1 cellular context compared by ENCODE assay signal in the genomic region with DNA sequence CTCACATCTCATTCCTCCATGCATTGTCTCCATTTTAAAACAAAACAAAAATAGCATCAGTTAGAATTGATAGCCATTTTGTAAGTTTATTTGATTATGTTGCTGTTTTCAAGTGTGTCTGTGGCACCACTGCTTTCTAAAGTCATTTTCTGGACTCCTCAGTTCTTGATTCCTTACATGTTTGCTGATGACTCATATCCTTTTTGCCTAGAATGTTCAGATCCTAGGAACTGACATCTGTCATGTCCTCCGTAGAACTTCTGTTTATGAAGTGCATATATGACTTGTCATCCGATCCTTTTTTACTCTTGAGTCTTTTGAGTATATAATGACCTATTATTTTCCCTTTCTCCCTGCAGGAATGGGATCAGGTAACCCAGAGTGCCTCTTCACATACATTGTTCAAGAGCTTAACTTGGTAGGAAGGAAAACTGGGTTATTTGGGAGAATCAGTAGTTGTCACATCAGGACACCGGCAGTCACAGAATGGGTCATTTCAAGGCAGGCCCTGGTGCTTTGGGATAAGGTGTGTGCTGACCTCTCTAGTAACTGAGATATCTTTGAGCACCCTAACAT.
A peak's percentile ranks its signal among the peaks of the same experiment; 100 is the strongest.
TF ChIP-seq lines count a peak whose summit lies in the region.

No MANE protein-coding gene starts in this region.

TF ChIP-seq in HepG2, 621 proteins besides CTCF, POLR2A, EP300 and RAD21 (continued from another document and continues in another):
- TF ChIP-seq THAP8 (CRISPR knock-in tag; IDR thresholded peaks at IDR 0.05; ENCODE audit: borderline replicate concordance) (no peak), MAZ (IDR thresholded peaks at IDR 0.05; ENCODE audit: borderline replicate concordance, low read depth, low read length) (no peak), MAZ (CRISPR knock-in tag; IDR thresholded peaks at IDR 0.05; ENCODE audit: low read depth) (no peak), KDM5A (IDR thresholded peaks at IDR 0.05; ENCODE audit: borderline replicate concordance, low read length) (no peak), MXI1 (IDR thresholded peaks at IDR 0.05; ENCODE audit: borderline replicate concordance, low read depth, low read length) (no peak), ZNF33A (CRISPR knock-in tag; IDR thresholded peaks at IDR 0.05; ENCODE audit: borderline replicate concordance) (no peak), FLYWCH1 (CRISPR knock-in tag; IDR thresholded peaks at IDR 0.05) (no peak), ERF (CRISPR knock-in tag; IDR thresholded peaks at IDR 0.05) (no peak), TMF1 (CRISPR knock-in tag; IDR thresholded peaks at IDR 0.05; ENCODE audit: low read depth) (no peak), ZNF432 (CRISPR knock-in tag; IDR thresholded peaks at IDR 0.05; ENCODE audit: borderline replicate concordance) (no peak), ZNF878 (CRISPR knock-in tag; IDR thresholded peaks at IDR 0.05) (no peak), ZBTB2 (CRISPR knock-in tag; IDR thresholded peaks at IDR 0.05; ENCODE audit: low read depth) (no peak), GTF2F1 (IDR thresholded peaks at IDR 0.05; ENCODE audit: low read length) (no peak), THAP11 (CRISPR knock-in tag; IDR thresholded peaks at IDR 0.05) (no peak), ZNF160 (CRISPR knock-in tag; IDR thresholded peaks at IDR 0.05) (no peak), ETV6 (CRISPR knock-in tag; conservative IDR thresholded peaks at IDR 0.05) (no peak), ZNF737 (CRISPR knock-in tag; IDR thresholded peaks at IDR 0.05; ENCODE audit: borderline replicate concordance) (no peak), ZNF615 (CRISPR knock-in tag; IDR thresholded peaks at IDR 0.05; ENCODE audit: borderline replicate concordance) (no peak), FOSL2 (CRISPR knock-in tag; IDR thresholded peaks at IDR 0.05) (peak; percentile 64), NR2F1 (CRISPR knock-in tag; IDR thresholded peaks at IDR 0.05) (no peak), U2AF1 (optimal IDR thresholded peaks at IDR 0.05; ENCODE audit: low read depth, low read length) (no peak), CC2D1A (CRISPR knock-in tag; IDR thresholded peaks at IDR 0.05) (no peak), STAT5B (CRISPR knock-in tag; IDR thresholded peaks at IDR 0.05) (no peak), EZH2 (conservative IDR thresholded peaks at IDR 0.05; ENCODE audit: low read depth, low read length) (no peak), FOSL1 (CRISPR knock-in tag; IDR thresholded peaks at IDR 0.05; ENCODE audit: borderline replicate concordance) (0 out of 2 replicates have a peak, but pooled peaks have one; percentile 17), HMGXB3 (CRISPR knock-in tag; IDR thresholded peaks at IDR 0.05; ENCODE audit: borderline replicate concordance) (no peak), NFE2L2 (IDR thresholded peaks at IDR 0.05; ENCODE audit: low read length) (no peak), CHD2 (IDR thresholded peaks at IDR 0.05; ENCODE audit: low read depth, low read length) (no peak), KLF12 (CRISPR knock-in tag; IDR thresholded peaks at IDR 0.05; ENCODE audit: borderline replicate concordance) (no peak), HOMEZ (CRISPR knock-in tag; IDR thresholded peaks at IDR 0.05; ENCODE audit: low read depth) (peak; percentile 54; the same call in 1 of the 2 replicates), ETV5 (CRISPR knock-in tag; IDR thresholded peaks at IDR 0.05; ENCODE audit: borderline replicate concordance) (peak; percentile 14; the same call in 1 of the 2 replicates), AHDC1 (CRISPR knock-in tag; IDR thresholded peaks at IDR 0.05; ENCODE audit: borderline replicate concordance) (peak; percentile 33; the same call in 1 of the 2 replicates), ZFP36L1 (CRISPR knock-in tag; IDR thresholded peaks at IDR 0.05) (no peak), ZBTB7B (CRISPR knock-in tag; IDR thresholded peaks at IDR 0.05) (no peak), SCMH1 (CRISPR knock-in tag; IDR thresholded peaks at IDR 0.05; ENCODE audit: borderline replicate concordance) (no peak)
- TF ChIP-seq, protein P1, sequence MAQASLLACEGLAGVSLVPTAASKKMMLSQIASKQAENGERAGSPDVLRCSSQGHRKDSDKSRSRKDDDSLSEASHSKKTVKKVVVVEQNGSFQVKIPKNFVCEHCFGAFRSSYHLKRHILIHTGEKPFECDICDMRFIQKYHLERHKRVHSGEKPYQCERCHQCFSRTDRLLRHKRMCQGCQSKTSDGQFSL (CRISPR knock-in tag; IDR thresholded peaks at IDR 0.05): no peak
- TF ChIP-seq, protein P2, sequence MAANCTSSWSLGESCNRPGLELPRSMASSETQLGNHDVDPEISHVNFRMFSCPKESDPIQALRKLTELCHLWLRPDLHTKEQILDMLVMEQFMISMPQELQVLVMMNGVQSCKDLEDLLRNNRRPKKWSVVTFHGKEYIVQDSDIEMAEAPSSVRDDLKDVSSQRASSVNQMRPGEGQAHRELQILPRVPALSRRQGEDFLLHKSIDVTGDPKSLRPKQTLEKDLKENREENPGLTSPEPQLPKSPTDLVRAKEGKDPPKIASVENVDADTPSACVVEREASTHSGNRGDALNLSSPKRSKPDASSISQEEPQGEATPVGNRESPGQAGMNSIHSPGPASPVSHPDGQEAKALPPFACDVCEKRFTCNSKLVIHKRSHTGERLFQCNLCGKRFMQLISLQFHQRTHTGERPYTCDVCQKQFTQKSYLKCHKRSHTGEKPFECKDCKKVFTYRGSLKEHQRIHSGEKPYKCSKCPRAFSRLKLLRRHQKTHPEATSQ (CRISPR knock-in tag; IDR thresholded peaks at IDR 0.05; ENCODE audit: borderline replicate concordance): no peak
- TF ChIP-seq, protein P3, sequence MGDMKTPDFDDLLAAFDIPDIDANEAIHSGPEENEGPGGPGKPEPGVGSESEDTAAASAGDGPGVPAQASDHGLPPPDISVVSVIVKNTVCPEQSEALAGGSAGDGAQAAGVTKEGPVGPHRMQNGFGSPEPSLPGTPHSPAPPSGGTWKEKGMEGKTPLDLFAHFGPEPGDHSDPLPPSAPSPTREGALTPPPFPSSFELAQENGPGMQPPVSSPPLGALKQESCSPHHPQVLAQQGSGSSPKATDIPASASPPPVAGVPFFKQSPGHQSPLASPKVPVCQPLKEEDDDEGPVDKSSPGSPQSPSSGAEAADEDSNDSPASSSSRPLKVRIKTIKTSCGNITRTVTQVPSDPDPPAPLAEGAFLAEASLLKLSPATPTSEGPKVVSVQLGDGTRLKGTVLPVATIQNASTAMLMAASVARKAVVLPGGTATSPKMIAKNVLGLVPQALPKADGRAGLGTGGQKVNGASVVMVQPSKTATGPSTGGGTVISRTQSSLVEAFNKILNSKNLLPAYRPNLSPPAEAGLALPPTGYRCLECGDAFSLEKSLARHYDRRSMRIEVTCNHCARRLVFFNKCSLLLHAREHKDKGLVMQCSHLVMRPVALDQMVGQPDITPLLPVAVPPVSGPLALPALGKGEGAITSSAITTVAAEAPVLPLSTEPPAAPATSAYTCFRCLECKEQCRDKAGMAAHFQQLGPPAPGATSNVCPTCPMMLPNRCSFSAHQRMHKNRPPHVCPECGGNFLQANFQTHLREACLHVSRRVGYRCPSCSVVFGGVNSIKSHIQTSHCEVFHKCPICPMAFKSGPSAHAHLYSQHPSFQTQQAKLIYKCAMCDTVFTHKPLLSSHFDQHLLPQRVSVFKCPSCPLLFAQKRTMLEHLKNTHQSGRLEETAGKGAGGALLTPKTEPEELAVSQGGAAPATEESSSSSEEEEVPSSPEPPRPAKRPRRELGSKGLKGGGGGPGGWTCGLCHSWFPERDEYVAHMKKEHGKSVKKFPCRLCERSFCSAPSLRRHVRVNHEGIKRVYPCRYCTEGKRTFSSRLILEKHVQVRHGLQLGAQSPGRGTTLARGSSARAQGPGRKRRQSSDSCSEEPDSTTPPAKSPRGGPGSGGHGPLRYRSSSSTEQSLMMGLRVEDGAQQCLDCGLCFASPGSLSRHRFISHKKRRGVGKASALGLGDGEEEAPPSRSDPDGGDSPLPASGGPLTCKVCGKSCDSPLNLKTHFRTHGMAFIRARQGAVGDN (CRISPR knock-in tag; IDR thresholded peaks at IDR 0.05): no peak
